ENCODE assay signal across 1 cellular context in the genomic region with DNA sequence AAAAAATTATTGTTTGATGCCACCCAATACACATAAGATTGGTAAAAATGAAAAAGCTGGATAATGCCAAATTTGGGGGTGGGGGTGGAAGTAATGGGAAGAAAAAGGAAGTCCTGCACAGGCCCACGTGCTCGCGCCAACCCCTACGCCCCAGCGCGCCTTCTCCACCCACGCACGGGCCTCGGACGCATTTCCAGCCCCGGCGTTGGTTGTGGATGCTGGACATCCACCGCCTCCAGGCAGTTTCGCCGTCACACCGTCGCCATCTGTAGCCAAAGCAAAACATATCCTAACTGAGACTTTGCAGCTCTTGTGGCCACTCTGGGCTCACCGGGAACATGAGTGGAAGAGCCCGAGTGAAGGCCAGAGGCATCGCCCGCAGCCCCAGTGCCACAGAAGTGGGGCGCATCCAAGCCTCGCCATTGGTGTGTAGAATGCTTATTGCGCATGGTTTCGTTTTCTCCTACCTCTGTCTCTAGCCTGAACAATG.
A peak's percentile ranks its signal among the peaks of the same experiment; 100 is the strongest.
TF ChIP-seq lines count a peak whose summit lies in the region.

Gene PIWIL4, plus strand, starts transcription at position 188 of the 490 bp plus-strand sequence. Its CDS starts 151 bp downstream, at position 339.

TF ChIP-seq in K562, 482 proteins besides CTCF, POLR2A, EP300 and RAD21 (continued from another document):
- TF ChIP-seq NKRF (IDR thresholded peaks at IDR 0.05; ENCODE audit: borderline replicate concordance) (0 out of 2 replicates have a peak, but pooled peaks have one; percentile 36), TRIM28 (IDR thresholded peaks at IDR 0.05) (no peak), MTF1 (CRISPR knock-in tag; IDR thresholded peaks at IDR 0.05; ENCODE audit: borderline replicate concordance) (no peak), USF2 (CRISPR knock-in tag; IDR thresholded peaks at IDR 0.05) (peak; percentile 51), THRB (CRISPR knock-in tag; conservative IDR thresholded peaks at IDR 0.05) (no peak), ATF4 (CRISPR knock-in tag; IDR thresholded peaks at IDR 0.05) (no peak), LCOR (CRISPR knock-in tag; IDR thresholded peaks at IDR 0.05) (0 out of 2 replicates have a peak, but pooled peaks have one; percentile 35), ZFX (CRISPR knock-in tag; IDR thresholded peaks at IDR 0.05) (peak; percentile 78), PPARD (CRISPR knock-in tag; IDR thresholded peaks at IDR 0.05) (no peak), HDAC1 (IDR thresholded peaks at IDR 0.05) (0 out of 4 replicates have a peak, but pooled peaks of 1 of the 2 experiments have one; percentile 47), NFIX (CRISPR knock-in tag; IDR thresholded peaks at IDR 0.05; ENCODE audit: low read depth) (no peak)
- TF ChIP-seq, protein P1, sequence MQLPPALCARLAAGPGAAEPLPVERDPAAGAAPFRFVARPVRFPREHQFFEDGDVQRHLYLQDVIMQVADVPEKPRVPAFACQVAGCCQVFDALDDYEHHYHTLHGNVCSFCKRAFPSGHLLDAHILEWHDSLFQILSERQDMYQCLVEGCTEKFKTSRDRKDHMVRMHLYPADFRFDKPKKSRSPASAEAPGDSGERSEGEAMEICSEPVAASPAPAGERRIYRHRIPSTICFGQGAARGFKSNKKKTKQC (CRISPR knock-in tag; IDR thresholded peaks at IDR 0.05): peak; percentile 27; the same call in 1 of the 2 replicates
TF ChIP-seq in K562: peak in this region for 88.
